15 cellular contexts compared by ENCODE assay signal in genomic region chr16:49638696-49639629, GRCh38.
DNase-seq lines count a peak whose midpoint lies in the region; ATAC-seq, FAIRE-seq and TF ChIP-seq lines count a peak whose summit lies in the region.
"Had no signal": no experiment of that assay in that cellular context is flagged by ENCODE, and none has a peak within 500 bp of the region (broad histone marks: within the 10 kb centered on the region; RNA-seq: fewer than 3 reads in every experiment).

No MANE protein-coding gene starts in this region.

- peaks cover 0 to 5% of the 10 kb centered on the region in 2 experiments; a peak in 1 of 4 replicates for H3K79me2 ChIP-seq in H1 (ENCODE audit: control insufficient read depth in 1 of 2, insufficient read depth in 2 of 2, low read length in 2 of 2)

- H3K9ac ChIP-seq in H1 (replicated peaks in 1 of 4; ENCODE audit: extremely low read depth in 1 of 4, low read depth in 3 of 4, low read length in 3 of 4): no peak overlapping the region
- peak overlapping the region; percentile 48 for H3K9ac ChIP-seq in mesenchymal stem cell (ENCODE audit: low read length)
- peak overlapping the region in 1 of 3 donors; percentile 68 for H3K9ac ChIP-seq in skeletal muscle tissue (ENCODE audit: low read depth in 1 of 3, low read length in 3 of 3)

- POLR2A ChIA-PET in H1 (lab: Charles Lee; ENCODE audit: partially characterized antibody): interaction anchor here (1.5 to 1.6 kb wide), 2 partner anchors 8 to 27 kb away, joined by 4 to 5 read pairs; no protein-coding TSS in a partner anchor

- H2BK5ac ChIP-seq in H1 (ENCODE audit: low read depth, low read length) (peak overlapping the region; percentile 14), mesenchymal stem cell (ENCODE audit: low read depth, low read length, poor library complexity, severe bottlenecking) (peak overlapping the region; percentile 71)

- H3K9me3 ChIP-seq in H1 (ENCODE audit: insufficient read depth in 2 of 2, low read depth in 1 of 2, low read length in 1 of 2): no peaks in the 10 kb centered on the region
- no peaks in the 10 kb centered on the region for H3K9me3 ChIP-seq in mesenchymal stem cell (ENCODE audit: control insufficient read depth, low read length)
- no peaks in the 10 kb centered on the region for H3K9me3 ChIP-seq in skeletal muscle tissue (ENCODE audit: control insufficient read depth in 3 of 3, low read length in 3 of 3)

- H3K27me3 ChIP-seq in H1 (replicated peaks in 1 of 4; ENCODE audit: control insufficient read depth in 3 of 4, extremely low read depth in 1 of 4, insufficient read depth in 3 of 4, low read length in 3 of 4): no peaks in the 10 kb centered on the region
- H3K27me3 ChIP-seq in mesenchymal stem cell (ENCODE audit: control insufficient read depth in 1 of 2, insufficient read depth in 1 of 2, low read length in 2 of 2): no peaks in the 10 kb centered on the region
- H3K27me3 ChIP-seq in skeletal muscle tissue (ENCODE audit: control insufficient read depth in 3 of 3, insufficient read depth in 3 of 3, low read length in 3 of 3): no peaks in the 10 kb centered on the region

- H3K27me3 Mint-ChIP-seq in stimulated activated naive CD8-positive, alpha-beta T cell treated with anti-CD3 and anti-CD28 coated beads, Interleukin-15, amount 100 ng/mL, for 72 hours: peaks cover 8% of the 10 kb centered on the region

- no peak overlapping the region for H2AFZ ChIP-seq in H1 (ENCODE audit: low read length)
- H2AFZ ChIP-seq in mesenchymal stem cell (ENCODE audit: low read depth, low read length): no peak overlapping the region

- TF ChIP-seq RAD21 in H1 (IDR thresholded peaks at IDR 0.05 in 1 of 2, conservative IDR thresholded peaks at IDR 0.05 in 1 of 2; ENCODE audit: low read depth in 2 of 2, low read length in 2 of 2): no peak

- peak overlapping the region; percentile 4 for H3K4ac ChIP-seq in H1 (replicated peaks; ENCODE audit: insufficient read length, low read depth, low read length)
- H3K4ac ChIP-seq in mesenchymal stem cell (ENCODE audit: low read depth in 1 of 2, low read length in 2 of 2): peak overlapping the region; percentile 42 to 51

- H3K36me3 ChIP-seq in H1 (ENCODE audit: control insufficient read depth in 2 of 4, insufficient read depth in 4 of 4, low read length in 3 of 4): peaks cover 14 to 30% (median 24%) of the 10 kb centered on the region in 4 experiments
- peaks cover 19 to 34% of the 10 kb centered on the region in 2 experiments for H3K36me3 ChIP-seq in mesenchymal stem cell (ENCODE audit: control insufficient read depth in 1 of 2, insufficient read depth in 2 of 2, low read depth in 1 of 2, low read length in 2 of 2)
- peaks cover 34 to 42% (median 37%) of the 10 kb centered on the region in 3 donors for H3K36me3 ChIP-seq in skeletal muscle tissue (ENCODE audit: control insufficient read depth in 3 of 3, insufficient read depth in 3 of 3, low read length in 3 of 3)

- CTCF ChIA-PET in H1 (lab: Charles Lee; ENCODE audit: partially characterized antibody): interaction anchor here (0.6 to 2.7 kb wide), 7 partner anchors 14 to 625 kb away, joined by 3 to 10 read pairs (median 3); no protein-coding TSS in a partner anchor

- no peak for TF ChIP-seq CTCF in NB4 (IDR thresholded peaks at IDR 0.05; ENCODE audit: low read depth, low read length)
- TF ChIP-seq CTCF in H1 (IDR thresholded peaks at IDR 0.05; ENCODE audit: control extremely low read depth in 1 of 3, insufficient read depth in 1 of 3, low read depth in 1 of 3, low read length in 3 of 3): no peak

- peaks cover 0 to 19% of the 10 kb centered on the region in 2 experiments for H4K20me1 ChIP-seq in H1 (replicated peaks in 1 of 2; ENCODE audit: control insufficient read depth in 1 of 2, insufficient read depth in 2 of 2, low read length in 2 of 2)

- no peak for TF ChIP-seq EP300 in H1 (IDR thresholded peaks at IDR 0.05; ENCODE audit: borderline replicate concordance in 1 of 2, low read depth in 2 of 2, low read length in 2 of 2)

- H3K4me3 ChIP-seq in NB4 (ENCODE audit: low read depth, low read length): no peak overlapping the region
- H3K4me3 ChIP-seq in H1 (ENCODE audit: extremely low read depth in 1 of 4, insufficient read depth in 2 of 4, low read depth in 3 of 4, low read length in 4 of 4): no peak overlapping the region
- H3K4me3 ChIP-seq in mesenchymal stem cell (ENCODE audit: insufficient read depth in 1 of 2, low read depth in 1 of 2, low read length in 2 of 2): no peak overlapping the region
- H3K4me3 ChIP-seq in skeletal muscle tissue (ENCODE audit: low read length in 3 of 3): no peak overlapping the region

- H3K23ac ChIP-seq in H1 (ENCODE audit: insufficient read length) (no peak overlapping the region), mesenchymal stem cell (ENCODE audit: low read length in 2 of 2) (peak overlapping the region in 1 of 2 experiments; percentile 38)

- no peak overlapping the region for H3K27ac Mint-ChIP-seq in stimulated activated naive CD8-positive, alpha-beta T cell treated with anti-CD3 and anti-CD28 coated beads, Interleukin-15, amount 100 ng/mL, for 72 hours
- H3K27ac Mint-ChIP-seq: activated CD4-positive, alpha-beta T cell treated with anti-CD3 and anti-CD28 coated beads for 36 hours; stimulated activated naive B cell treated with anti-CD40 and anti-IgM and Interleukin-4, amounts not matched to agents 10 μg/mL and 1 μg/mL and 100 μg/mL, for 72 hours had no signal

- H2BK120ac ChIP-seq in H1 (replicated peaks; ENCODE audit: low read depth, low read length): peak overlapping the region; percentile 7
- H2BK120ac ChIP-seq in mesenchymal stem cell (ENCODE audit: low read depth, low read length): no peak overlapping the region

- peaks cover 8 to 37% (median 26%) of the 10 kb centered on the region in 4 experiments for H3K4me1 ChIP-seq in H1 (replicated peaks in 1 of 4; ENCODE audit: control insufficient read depth in 3 of 4, insufficient read depth in 4 of 4, low read length in 3 of 4)
- peaks cover 38% of the 10 kb centered on the region for H3K4me1 ChIP-seq in mesenchymal stem cell (ENCODE audit: control insufficient read depth, insufficient read depth, low read depth, low read length)
- H3K4me1 ChIP-seq in skeletal muscle tissue (ENCODE audit: control insufficient read depth in 3 of 3, insufficient read depth in 3 of 3, low read length in 3 of 3): peaks cover 21 to 28% (median 26%) of the 10 kb centered on the region in 3 donors

- no peak overlapping the region for H3K56ac ChIP-seq in H1 (replicated peaks; ENCODE audit: insufficient read length, low read depth, low read length)

- H2BK15ac ChIP-seq in H1 (ENCODE audit: low read length) (0 out of 2 replicates have a peak overlapping the region, but pooled peaks have one; percentile 6), mesenchymal stem cell (ENCODE audit: low read depth, poor library complexity, severe bottlenecking) (no peak overlapping the region)

- no peak overlapping the region for H4K5ac ChIP-seq in H1 (ENCODE audit: insufficient read length, low read depth, low read length)

- H3K4me3 Mint-ChIP-seq in stimulated activated naive CD8-positive, alpha-beta T cell treated with anti-CD3 and anti-CD28 coated beads, Interleukin-15, amount 100 ng/mL, for 72 hours: no peak overlapping the region
- H3K4me3 Mint-ChIP-seq: activated CD4-positive, alpha-beta T cell treated with anti-CD3 and anti-CD28 coated beads for 36 hours; stimulated activated naive B cell treated with anti-CD40 and anti-IgM and Interleukin-4, amounts not matched to agents 10 μg/mL and 1 μg/mL and 100 μg/mL, for 72 hours had no signal

- H2BK20ac ChIP-seq in H1 (ENCODE audit: low read length): no peak overlapping the region

- 90% methylated on average over 12 of the region's 22 CpGs; no CpG with 5 or more reads in 1 of the 2 experiments for WGBS in H1 (ENCODE audit: extremely low coverage in 1 of 2, insufficient coverage in 1 of 2, insufficient read length in 1 of 2, insufficient replicate concordance in 2 of 2, low coverage in 1 of 2, low lambda C conversion rate in 2 of 2, missing lambda C conversion rate in 1 of 2), 2 experiments
- WGBS in mesenchymal stem cell: 49% methylated on average over 22 of the region's 22 CpGs

- H3K14ac ChIP-seq in H1 (ENCODE audit: insufficient read length): no peak overlapping the region
- H3K14ac ChIP-seq in mesenchymal stem cell (ENCODE audit: low read length in 2 of 2): peak overlapping the region in 1 of 2 experiments; percentile 82

- ATAC-seq in GM21360 (IDR thresholded peaks at IDR 0.05; ENCODE audit: unreplicated experiment): no peak
- ATAC-seq in stimulated activated naive CD8-positive, alpha-beta T cell treated with anti-CD3 and anti-CD28 coated beads, Interleukin-15, amount 100 ng/mL, for 72 hours: no peak
- ATAC-seq: activated CD4-positive, alpha-beta T cell treated with anti-CD3 and anti-CD28 coated beads for 36 hours; left lobe of liver; stimulated activated naive B cell treated with anti-CD40 and anti-IgM and Interleukin-4, amounts not matched to agents 10 μg/mL and 1 μg/mL and 100 μg/mL, for 72 hours had no signal

- TF ChIP-seq POLR2A in NB4 (IDR thresholded peaks at IDR 0.05; ENCODE audit: extremely low read depth, insufficient read length) (no peak), H1 (IDR thresholded peaks at IDR 0.05; ENCODE audit: control extremely low read depth in 1 of 2, low read depth in 2 of 2, low read length in 2 of 2) (no peak)

- H3K18ac ChIP-seq in H1 (ENCODE audit: extremely low read depth, low read length) (peak overlapping the region; percentile 1; the same call in 1 of the 2 replicates), mesenchymal stem cell (ENCODE audit: low read depth in 1 of 2, low read length in 2 of 2) (peak overlapping the region; percentile 63 to 81)

- H3K79me1 ChIP-seq in H1 (ENCODE audit: low read depth, low read length): no peaks in the 10 kb centered on the region; the same call in 1 of the 2 replicates
- H3K79me1 ChIP-seq in mesenchymal stem cell (replicated peaks; ENCODE audit: low read length, poor library complexity, severe bottlenecking): no peaks in the 10 kb centered on the region

- H2AK5ac ChIP-seq in H1 (ENCODE audit: low read depth, low read length): peak overlapping the region; percentile 80; the same call in 1 of the 2 replicates
- H2AK5ac ChIP-seq in mesenchymal stem cell (ENCODE audit: low read length, severe bottlenecking): peak overlapping the region; percentile 47

- peak; percentile 58 for DNase-seq in NB4 (ENCODE audit: low read depth)
- DNase-seq in H1 (ENCODE audit: low read depth in 1 of 2, low spot score in 2 of 2): no peak
- peak; percentile 28 for DNase-seq in mesenchymal stem cell
- no peak for DNase-seq in GM19239 (ENCODE audit: insufficient read length, low spot score)
- DNase-seq in putamen (ENCODE audit: low spot score): no peak
- no peak for DNase-seq in stimulated activated naive CD8-positive, alpha-beta T cell treated with anti-CD3 and anti-CD28 coated beads, Interleukin-15, amount 100 ng/mL, for 72 hours
- DNase-seq: activated CD4-positive, alpha-beta T cell treated with anti-CD3 and anti-CD28 coated beads for 36 hours; effector CD8-positive, alpha-beta T cell; stimulated activated CD4-positive, alpha-beta T cell treated with anti-CD3 and anti-CD28 coated beads, Interleukin-4, amount 100 ng/mL, for 4 hours; stimulated activated naive B cell treated with anti-CD40 and anti-IgM and Interleukin-4, amounts not matched to agents 10 μg/mL and 1 μg/mL and 100 μg/mL, for 72 hours; T-helper 1 cell had no signal

- FAIRE-seq in H1 (lab: Jason Lieb, UNC): no peak
- no peak for FAIRE-seq in GM19239 (lab: Jason Lieb, UNC)
- FAIRE-seq: GM12892 had no signal

- H4K8ac ChIP-seq in H1 (ENCODE audit: extremely low read depth, insufficient read depth, low read length): no peak overlapping the region
- no peak overlapping the region for H4K8ac ChIP-seq in mesenchymal stem cell (ENCODE audit: low read length)

- H3K4me2 ChIP-seq in H1 (ENCODE audit: insufficient read depth in 1 of 2, low read depth in 2 of 2, low read length in 2 of 2): peak overlapping the region; percentile 50 to 51; a peak in 1 of 4 replicates
- H3K4me2 ChIP-seq in mesenchymal stem cell (ENCODE audit: low read length, poor library complexity, severe bottlenecking): no peak overlapping the region

- H3K9me3 Mint-ChIP-seq in stimulated activated naive CD8-positive, alpha-beta T cell treated with anti-CD3 and anti-CD28 coated beads, Interleukin-15, amount 100 ng/mL, for 72 hours: no peaks in the 10 kb centered on the region
- H3K9me3 Mint-ChIP-seq: stimulated activated naive B cell treated with anti-CD40 and anti-IgM and Interleukin-4, amounts not matched to agents 10 μg/mL and 1 μg/mL and 100 μg/mL, for 72 hours had no signal

- no peaks in the 10 kb centered on the region for H3K4me1 Mint-ChIP-seq in stimulated activated naive CD8-positive, alpha-beta T cell treated with anti-CD3 and anti-CD28 coated beads, Interleukin-15, amount 100 ng/mL, for 72 hours
- H3K4me1 Mint-ChIP-seq: activated CD4-positive, alpha-beta T cell treated with anti-CD3 and anti-CD28 coated beads for 36 hours had no signal

- H2BK12ac ChIP-seq in H1 (ENCODE audit: low read depth, low read length) (peak overlapping the region; percentile 2; the same call in 1 of the 2 replicates), mesenchymal stem cell (ENCODE audit: low read length in 2 of 2) (peak overlapping the region; percentile 73 to 79)

- H3K23me2 ChIP-seq in H1 (ENCODE audit: low read depth, low read length): 0 out of 2 replicates have a peak, but pooled peaks cover 2% of the 10 kb centered on the region

- H4K91ac ChIP-seq in H1 (replicated peaks; ENCODE audit: insufficient read length, low read length): peak overlapping the region; percentile 67
- H4K91ac ChIP-seq in mesenchymal stem cell (ENCODE audit: low read length): peak overlapping the region; percentile 87

- H3K27ac ChIP-seq in H1 (ENCODE audit: low read depth, low read length) (no peak overlapping the region), mesenchymal stem cell (ENCODE audit: low read length, poor library complexity, severe bottlenecking) (peak overlapping the region; percentile 65), skeletal muscle tissue (ENCODE audit: low read depth, low read length) (peak overlapping the region; percentile 59)

Comparison
In these comparisons a context has a peak if more than half of its experiments do, and no peak if none do; other contexts are left out.
1. DNase-seq: peak in NB4 (single experiment) and mesenchymal stem cell (single experiment); none in H1 (0 of 2), GM19239 (single experiment), putamen (single experiment) and stimulated activated naive CD8-positive, alpha-beta T cell treated with anti-CD3 and anti-CD28 coated beads, Interleukin-15, amount 100 ng/mL, for 72 hours (0 of 2).